Comparison of ENCODE assay signal across 1 cellular context in the genomic region with DNA sequence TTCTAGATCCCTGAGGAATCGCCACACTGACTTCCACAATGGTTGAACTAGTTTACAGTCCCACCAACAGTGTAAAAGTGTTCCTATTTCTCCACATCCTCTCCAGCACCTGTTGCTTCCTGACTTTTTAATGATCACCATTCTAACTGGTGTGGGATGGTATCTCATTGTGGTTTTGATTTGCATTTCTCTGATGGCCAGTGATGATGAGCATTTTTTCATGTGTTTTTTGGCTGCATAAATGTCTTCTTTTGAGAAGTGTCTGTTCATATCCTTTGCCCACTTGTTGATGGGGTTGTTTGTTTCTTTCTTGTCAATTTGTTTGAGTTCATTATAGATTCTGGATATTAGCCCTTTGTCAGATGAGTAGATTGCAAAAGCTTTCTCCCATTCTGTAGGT.
TF ChIP-seq lines count a peak whose summit lies in the region.
"Not testable (repeated sequence)": the region's sequence is repeated elsewhere in the genome, so short reads cannot be mapped to it uniquely, and the experiment has no call there.

No MANE protein-coding gene starts in this region.

- not testable (repeated sequence) for H3K4me3 ChIP-seq in HEK293 (ENCODE audit: low read depth, low read length)

- H3K9me3 ChIP-seq in HEK293 (ENCODE audit: control insufficient read depth, insufficient read depth, low read depth, low read length) = not testable (repeated sequence)

- H3K27ac ChIP-seq in HEK293 (ENCODE audit: extremely low read depth, low read depth, low read length) = not testable (repeated sequence)

- POLR2A ChIA-PET in HEK293 (lab: Yijun Ruan, JAX) = not testable (repeated sequence)

- CTCF ChIA-PET in HEK293 (lab: Yijun Ruan, JAX) = not testable (repeated sequence)

- H3K4me1 ChIP-seq in HEK293 (ENCODE audit: control insufficient read depth, insufficient read depth, low read length) = not testable (repeated sequence)

- TF ChIP-seq CTCF in HEK293 (tag by site-specific recombination; IDR thresholded peaks at IDR 0.05) = not testable (repeated sequence)

- not testable (repeated sequence) for H3K36me3 ChIP-seq in HEK293 (ENCODE audit: control insufficient read depth in 2 of 2, insufficient read depth in 1 of 2, low read length in 2 of 2)

TF ChIP-seq in HEK293, 187 proteins besides CTCF, POLR2A, EP300 and RAD21:
- peak; percentile 50; the same call in 1 of the 2 replicates for TF ChIP-seq SCRT1 (tag by site-specific recombination; IDR thresholded peaks at IDR 0.05; ENCODE audit: borderline replicate concordance)
- TF ChIP-seq SCRT2 (tag by site-specific recombination; IDR thresholded peaks at IDR 0.05) = peak; percentile 82
